ENCODE assay signal across 1 cellular context in genomic region chr10:36578306-36578705, GRCh38.
TF ChIP-seq lines count a peak whose summit lies in the region.

No MANE protein-coding gene starts in this region.

TF ChIP-seq in GM23338, 12 proteins besides CTCF, POLR2A, EP300 and RAD21:
- TF ChIP-seq, protein P1, sequence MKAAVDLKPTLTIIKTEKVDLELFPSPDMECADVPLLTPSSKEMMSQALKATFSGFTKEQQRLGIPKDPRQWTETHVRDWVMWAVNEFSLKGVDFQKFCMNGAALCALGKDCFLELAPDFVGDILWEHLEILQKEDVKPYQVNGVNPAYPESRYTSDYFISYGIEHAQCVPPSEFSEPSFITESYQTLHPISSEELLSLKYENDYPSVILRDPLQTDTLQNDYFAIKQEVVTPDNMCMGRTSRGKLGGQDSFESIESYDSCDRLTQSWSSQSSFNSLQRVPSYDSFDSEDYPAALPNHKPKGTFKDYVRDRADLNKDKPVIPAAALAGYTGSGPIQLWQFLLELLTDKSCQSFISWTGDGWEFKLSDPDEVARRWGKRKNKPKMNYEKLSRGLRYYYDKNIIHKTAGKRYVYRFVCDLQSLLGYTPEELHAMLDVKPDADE (IDR thresholded peaks at IDR 0.05), result no peak
- TF ChIP-seq ZNF114 (CRISPR knock-in tag; IDR thresholded peaks at IDR 0.05), result no peak
- no peak for TF ChIP-seq NANOG (IDR thresholded peaks at IDR 0.05; ENCODE audit: borderline replicate concordance)
- no peak for TF ChIP-seq ZNF462 (CRISPR knock-in tag; IDR thresholded peaks at IDR 0.05)
- TF ChIP-seq EZH2phosphoT487 (IDR thresholded peaks at IDR 0.05; ENCODE audit: unreplicated experiment), result no peak
- TF ChIP-seq, protein P2, sequence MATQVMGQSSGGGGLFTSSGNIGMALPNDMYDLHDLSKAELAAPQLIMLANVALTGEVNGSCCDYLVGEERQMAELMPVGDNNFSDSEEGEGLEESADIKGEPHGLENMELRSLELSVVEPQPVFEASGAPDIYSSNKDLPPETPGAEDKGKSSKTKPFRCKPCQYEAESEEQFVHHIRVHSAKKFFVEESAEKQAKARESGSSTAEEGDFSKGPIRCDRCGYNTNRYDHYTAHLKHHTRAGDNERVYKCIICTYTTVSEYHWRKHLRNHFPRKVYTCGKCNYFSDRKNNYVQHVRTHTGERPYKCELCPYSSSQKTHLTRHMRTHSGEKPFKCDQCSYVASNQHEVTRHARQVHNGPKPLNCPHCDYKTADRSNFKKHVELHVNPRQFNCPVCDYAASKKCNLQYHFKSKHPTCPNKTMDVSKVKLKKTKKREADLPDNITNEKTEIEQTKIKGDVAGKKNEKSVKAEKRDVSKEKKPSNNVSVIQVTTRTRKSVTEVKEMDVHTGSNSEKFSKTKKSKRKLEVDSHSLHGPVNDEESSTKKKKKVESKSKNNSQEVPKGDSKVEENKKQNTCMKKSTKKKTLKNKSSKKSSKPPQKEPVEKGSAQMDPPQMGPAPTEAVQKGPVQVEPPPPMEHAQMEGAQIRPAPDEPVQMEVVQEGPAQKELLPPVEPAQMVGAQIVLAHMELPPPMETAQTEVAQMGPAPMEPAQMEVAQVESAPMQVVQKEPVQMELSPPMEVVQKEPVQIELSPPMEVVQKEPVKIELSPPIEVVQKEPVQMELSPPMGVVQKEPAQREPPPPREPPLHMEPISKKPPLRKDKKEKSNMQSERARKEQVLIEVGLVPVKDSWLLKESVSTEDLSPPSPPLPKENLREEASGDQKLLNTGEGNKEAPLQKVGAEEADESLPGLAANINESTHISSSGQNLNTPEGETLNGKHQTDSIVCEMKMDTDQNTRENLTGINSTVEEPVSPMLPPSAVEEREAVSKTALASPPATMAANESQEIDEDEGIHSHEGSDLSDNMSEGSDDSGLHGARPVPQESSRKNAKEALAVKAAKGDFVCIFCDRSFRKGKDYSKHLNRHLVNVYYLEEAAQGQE (IDR thresholded peaks at IDR 0.05; ENCODE audit: unreplicated experiment), result no peak
- TF ChIP-seq JUNB (IDR thresholded peaks at IDR 0.05; ENCODE audit: unreplicated experiment), result no peak
- TF ChIP-seq ZNF331 (CRISPR knock-in tag; IDR thresholded peaks at IDR 0.05; ENCODE audit: low read depth), result no peak
- TF ChIP-seq CREB1 (CRISPR knock-in tag; IDR thresholded peaks at IDR 0.05; ENCODE audit: low read depth), result no peak
- no peak for TF ChIP-seq STAT1 (IDR thresholded peaks at IDR 0.05; ENCODE audit: unreplicated experiment)
- TF ChIP-seq POLR2AphosphoS5 (IDR thresholded peaks at IDR 0.05; ENCODE audit: low read depth), result no peak
- TF ChIP-seq EZH2 (IDR thresholded peaks at IDR 0.05; ENCODE audit: low read depth, unreplicated experiment), result no peak
TF ChIP-seq in GM23338: peak in this region for 0.
